Comparison of ENCODE assay signal across 8 cellular contexts in genomic region chr21:39314155-39315027, GRCh38. TPM values are rescaled to one million over a fixed set of nuclear protein-coding genes. Genes with fewer than 3 reads are reported as not detected.
A peak's percentile ranks its signal among the peaks of the same experiment; 100 is the strongest.
DNase-seq lines count a peak whose midpoint lies in the region; ATAC-seq and TF ChIP-seq lines count a peak whose summit lies in the region.

No MANE protein-coding gene starts in this region.

- peak overlapping the region; percentile 82 for H3K27ac ChIP-seq in effector memory CD4-positive, alpha-beta T cell (ENCODE audit: insufficient read depth, low read length, poor library complexity, severe bottlenecking)

- no peaks in the 10 kb centered on the region for H3K36me3 ChIP-seq in effector memory CD4-positive, alpha-beta T cell (ENCODE audit: control insufficient read depth, insufficient read depth, low read length)

- H3K4me1 Mint-ChIP-seq in activated CD8-positive, alpha-beta T cell treated with anti-CD3 and anti-CD28 coated beads for 36 hours (ENCODE audit: low read depth): peaks cover 35% of the 10 kb centered on the region
- H3K4me1 Mint-ChIP-seq in memory B cell: peaks cover 49% of the 10 kb centered on the region

- peaks cover 16% of the 10 kb centered on the region for H3K4me1 ChIP-seq in effector memory CD4-positive, alpha-beta T cell (ENCODE audit: control insufficient read depth, insufficient read depth, low read length, poor library complexity, severe bottlenecking)

- peak overlapping the region; percentile 96 for H3K4me3 ChIP-seq in effector memory CD4-positive, alpha-beta T cell (ENCODE audit: insufficient read depth, low read depth, low read length, poor library complexity, severe bottlenecking)

- H3K27me3 ChIP-seq in effector memory CD4-positive, alpha-beta T cell (replicated peaks; ENCODE audit: control insufficient read depth, insufficient read depth, low read length, poor library complexity, severe bottlenecking): no peaks in the 10 kb centered on the region

- intact Hi-C loops in activated CD8-positive, alpha-beta T cell treated with anti-CD3 and anti-CD28 coated beads for 36 hours (cut with micrococcal nuclease): loop anchor here (2.0 to 5.0 kb wide), 2 partner anchors 32 to 73 kb away; no protein-coding TSS in a partner anchor

- H3K9me3 Mint-ChIP-seq in activated CD8-positive, alpha-beta T cell treated with anti-CD3 and anti-CD28 coated beads for 36 hours: no peaks in the 10 kb centered on the region
- no peaks in the 10 kb centered on the region for H3K9me3 Mint-ChIP-seq in memory B cell

- no peaks in the 10 kb centered on the region for H3K9me3 ChIP-seq in effector memory CD4-positive, alpha-beta T cell (ENCODE audit: control insufficient read depth, low read length)

- TF ChIP-seq CTCF in activated CD8-positive, alpha-beta T cell treated with anti-CD3 and anti-CD28 coated beads for 36 hours (IDR thresholded peaks at IDR 0.05): no peak

- peak overlapping the region; percentile 93 for H3K4me3 Mint-ChIP-seq in activated CD8-positive, alpha-beta T cell treated with anti-CD3 and anti-CD28 coated beads for 36 hours
- peak overlapping the region; percentile 88 for H3K4me3 Mint-ChIP-seq in memory B cell

- H3K36me3 Mint-ChIP-seq in activated CD8-positive, alpha-beta T cell treated with anti-CD3 and anti-CD28 coated beads for 36 hours (ENCODE audit: low read depth): peaks cover 20% of the 10 kb centered on the region
- H3K36me3 Mint-ChIP-seq in memory B cell: peaks cover 6% of the 10 kb centered on the region

- POLR2A ChIA-PET in activated CD8-positive, alpha-beta T cell treated with anti-CD3 and anti-CD28 coated beads for 36 hours (lab: Charles Lee): interaction anchor here (0.7 to 7.9 kb wide), 21 partner anchors 13 to 132 kb away, joined by 3 to 111 read pairs (median 4); partner anchors contain the start of genes HMGN1 and PSMG1

- peak overlapping the region; percentile 92 for H3K27ac Mint-ChIP-seq in activated CD8-positive, alpha-beta T cell treated with anti-CD3 and anti-CD28 coated beads for 36 hours
- H3K27ac Mint-ChIP-seq in memory B cell: peak overlapping the region; percentile 90

- ATAC-seq in HG03103 (IDR thresholded peaks at IDR 0.05; ENCODE audit: low read depth, unreplicated experiment) (peak; percentile 4), memory B cell (ENCODE audit: low read depth) (peak; percentile 6)
- peak; percentile 32 for ATAC-seq in activated CD8-positive, alpha-beta T cell treated with anti-CD3 and anti-CD28 coated beads for 36 hours

- CTCF ChIA-PET in activated CD8-positive, alpha-beta T cell treated with anti-CD3 and anti-CD28 coated beads for 36 hours (lab: Charles Lee): interaction anchor here (1.9 kb wide), 1 partner anchor 73 kb away, joined by 5 read pairs; no protein-coding TSS in a partner anchor

- no peaks in the 10 kb centered on the region for H3K27me3 Mint-ChIP-seq in activated CD8-positive, alpha-beta T cell treated with anti-CD3 and anti-CD28 coated beads for 36 hours
- no peaks in the 10 kb centered on the region for H3K27me3 Mint-ChIP-seq in memory B cell

- peak; percentile 65 for DNase-seq in SIG-M5 treated with dmso at 0.1 percent for 504 hours (lab: John Stamatoyannopoulos, UW; ENCODE audit: unreplicated experiment)
- no peak for DNase-seq in SIG-M5 (lab: John Stamatoyannopoulos, UW)
- DNase-seq in NCI-H526 treated with DMSO at 0.1 percent for 48 hours (lab: John Stamatoyannopoulos, UW): peak; percentile 55
- peak; percentile 73 for DNase-seq in activated CD8-positive, alpha-beta T cell treated with anti-CD3 and anti-CD28 coated beads for 36 hours
- DNase-seq in effector memory CD4-positive, alpha-beta T cell: peak; percentile 2 to 19 (median 4)
- DNase-seq in memory B cell (ENCODE audit: low spot score in 2 of 2): no peak
- DNase-seq in stimulated activated CD8-positive, alpha-beta memory T cell treated with anti-CD3 and anti-CD28 coated beads, Interleukin-15, amount 100 ng/mL, for 24 hours (ENCODE audit: low read depth): peak; percentile 22

RNA-seq across cellular contexts. Expression of gene BRWD1, which starts 1.0 kb away (rescaled TPM):
- 10 to 100 TPM; 27.9 to 29.3 TPM for total RNA-seq in activated CD8-positive, alpha-beta T cell treated with anti-CD3 and anti-CD28 coated beads for 36 hours

RNA-seq across cellular contexts. Expression of gene HMGN1, which starts 34.5 kb away (rescaled TPM):
- total RNA-seq in activated CD8-positive, alpha-beta T cell treated with anti-CD3 and anti-CD28 coated beads for 36 hours: 100 to 1,000 TPM; 415 to 416 TPM

Comparison
In these comparisons a context has a peak if more than half of its experiments do, and no peak if none do; other contexts are left out.
1. DNase-seq: peak in SIG-M5 treated with dmso at 0.1 percent for 504 hours (single experiment), NCI-H526 treated with DMSO at 0.1 percent for 48 hours (single experiment), activated CD8-positive, alpha-beta T cell treated with anti-CD3 and anti-CD28 coated beads for 36 hours (single experiment), effector memory CD4-positive, alpha-beta T cell (3 of 3) and stimulated activated CD8-positive, alpha-beta memory T cell treated with anti-CD3 and anti-CD28 coated beads, Interleukin-15, amount 100 ng/mL, for 24 hours (single experiment); none in SIG-M5 (single experiment) and memory B cell (0 of 2).
2. Peak in every context shown above with its lines, with median percentiles within 50 percentile points of each other: ATAC-seq.